In genomic region chr10:33335800-33336605, GRCh38 we compare ENCODE assay signal across 1 cellular context.
TF ChIP-seq lines count a peak whose summit lies in the region.

No MANE protein-coding gene starts in this region.

TF ChIP-seq in liver, 16 proteins besides CTCF, POLR2A, EP300 and RAD21 (continued from another document):
- TF ChIP-seq ZBTB33 (IDR thresholded peaks at IDR 0.05) (no peak), FOXA1 (IDR thresholded peaks at IDR 0.05) (no peak), HNF4G (IDR thresholded peaks at IDR 0.05) (peak; percentile 36)
TF ChIP-seq in liver: peak in this region for 10.
